In the genomic region with DNA sequence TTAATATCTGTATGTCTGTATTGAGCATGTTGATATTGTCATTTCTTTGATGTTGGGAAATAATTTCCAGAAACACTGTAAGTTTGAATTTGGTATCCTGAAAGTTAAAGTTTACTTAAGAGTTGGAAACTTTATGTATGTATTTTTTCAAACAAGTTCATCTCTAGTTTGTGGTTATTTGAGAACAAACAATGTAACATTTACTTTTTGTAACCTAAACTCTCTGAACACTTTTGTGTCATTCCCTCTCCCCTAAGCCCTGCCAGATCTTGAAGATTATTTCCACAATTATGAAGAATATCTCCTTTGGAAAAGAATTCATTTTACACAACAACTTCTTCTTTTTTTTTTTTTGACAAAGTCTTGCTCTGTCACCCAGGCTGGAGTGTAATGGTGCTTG, we compare ENCODE assay signal across 38 cellular contexts. TPM values are rescaled to one million over a fixed set of nuclear protein-coding genes. Genes with fewer than 3 reads are reported as not detected.
"Had no signal": no experiment of that assay in that cellular context is flagged by ENCODE, and none has a peak within 500 bp of the region (broad histone marks: within the 10 kb centered on the region; RNA-seq: fewer than 3 reads in every experiment).

No MANE protein-coding gene starts in this region.

- H3K4me3 ChIP-seq: adrenal gland, ascending aorta, body of pancreas, breast epithelium, cardiac muscle cell had no signal

- H3K27me3 ChIP-seq: adrenal gland, ascending aorta, body of pancreas, brain microvascular endothelial cell, breast epithelium had no signal

- H3K27ac ChIP-seq: adrenal gland, ascending aorta, body of pancreas, brain microvascular endothelial cell, breast epithelium, cardiac muscle cell had no signal

- H3K9me3 ChIP-seq: adrenal gland, ascending aorta, body of pancreas, breast epithelium had no signal

- FAIRE-seq: astrocyte, bronchial epithelial cell had no signal

- DNase-seq: activated effector memory CD4-positive, alpha-beta T cell treated with anti-CD3 and anti-CD28 coated beads, Interleukin-2, amount 50 U/mL, for 16 hours; activated effector memory CD4-positive, alpha-beta T cell treated with Interleukin-2 at 50 U/mL for 16 hours; activated gamma-delta T cell; activated gamma-delta T cell treated with Interleukin-2 at 50 U/mL for 16 hours; activated naive CD4-positive, alpha-beta T cell; activated naive CD4-positive, alpha-beta T cell treated with anti-CD3 and anti-CD28 coated beads for 36 hours; activated naive CD4-positive, alpha-beta T cell treated with anti-CD3 and anti-CD28 coated beads, Interleukin-2, amount 10 ng/mL, durations not matched to agents 7 days and 5 days; activated naive CD4-positive, alpha-beta T cell treated with anti-CD3 and anti-CD28 coated beads, Interleukin-2, amount 50 U/mL, for 16 hours; activated naive CD4-positive, alpha-beta T cell treated with Interleukin-2 at 50 U/mL for 16 hours; activated naive CD8-positive, alpha-beta T cell treated with anti-CD3 and anti-CD28 coated beads for 36 hours; activated naive CD8-positive, alpha-beta T cell treated with anti-CD3 and anti-CD28 coated beads, Interleukin-2, amount 10 ng/mL, durations not matched to agents 7 days and 5 days; activated naive CD8-positive, alpha-beta T cell treated with anti-CD3 and anti-CD28 coated beads, Interleukin-2, amount 50 U/mL, for 24 hours; activated T-cell treated with anti-CD3 and anti-CD28 coated beads, Interleukin-2, amount 50 U/mL, for 1 hour; activated T-cell treated with anti-CD3 and anti-CD28 coated beads, Interleukin-2, amount 50 U/mL, for 24 hours; activated T-cell treated with anti-CD3 and anti-CD28 coated beads, Interleukin-2, amount 50 U/mL, for 4 hours; activated T-cell treated with anti-CD3 and anti-CD28 coated beads, Interleukin-2, amount 50 U/mL, for 48 hours; activated T-cell treated with anti-CD3 and anti-CD28 coated beads, Interleukin-2, amount 50 U/mL, for 72 hours; adrenal gland; amniotic stem cell; amygdala; anterior cingulate cortex; aorta; body of pancreas; brain microvascular endothelial cell; caudate nucleus; central memory CD4-positive, alpha-beta T cell; cerebellar nuclear complex had no signal

- H3K36me3 ChIP-seq: adrenal gland, ascending aorta, brain microvascular endothelial cell, breast epithelium, cardiac muscle cell had no signal

- H3K4me1 ChIP-seq: adrenal gland, ascending aorta, body of pancreas, breast epithelium had no signal

- ATAC-seq: activated naive CD4-positive, alpha-beta T cell treated with anti-CD3 and anti-CD28 coated beads, Interleukin-2, amount 50 U/mL, for 72 hours; activated naive CD8-positive, alpha-beta T cell treated with anti-CD3 and anti-CD28 coated beads, Interleukin-2, amount 50 U/mL, for 24 hours; activated T-cell treated with anti-CD3 and anti-CD28 coated beads, Interleukin-2, amount 50 U/mL, for 4 hours; activated T-cell treated with anti-CD3 and anti-CD28 coated beads, Interleukin-2, amount 50 U/mL, for 72 hours; activated T-helper 17 cell treated with anti-CD3 and anti-CD28 coated beads, Interleukin-2, amount 50 U/mL, for 72 hours; body of pancreas had no signal

RNA-seq across cellular contexts. Expression of a gene that starts 24.9 kb away (rescaled TPM):
- total RNA-seq: activated naive CD4-positive, alpha-beta T cell treated with anti-CD3 and anti-CD28 coated beads for 36 hours; activated naive CD4-positive, alpha-beta T cell treated with anti-CD3 and anti-CD28 coated beads, Interleukin-2, amount 50 U/mL, for 72 hours; activated naive CD8-positive, alpha-beta T cell treated with anti-CD3 and anti-CD28 coated beads for 36 hours; activated T-cell treated with anti-CD3 and anti-CD28 coated beads, Interleukin-2, amount 50 U/mL, for 4 hours; activated T-cell treated with anti-CD3 and anti-CD28 coated beads, Interleukin-2, amount 50 U/mL, for 72 hours; activated T-helper 1 cell treated with anti-CD3 and anti-CD28 coated beads, Interleukin-12 subunit alpha, Interleukin-12 subunit beta, Interleukin-2, Interleukin-4 antibody, amounts not matched to agents 30 ng/mL and 10 ng/mL and 1 ng/mL, durations not matched to agents 14 hours and 24 hours and 36 hours; activated T-helper 2 cell treated with anti-CD3 and anti-CD28 coated beads, Interferon-gamma antibody, Interleukin-2, Interleukin-4, amounts not matched to agents 10 μg/mL and 5 μg/mL and 100 μg/mL, durations not matched to agents 14 hours and 24 hours and 36 hours; adrenal gland; ascending aorta; astrocyte; bronchial epithelial cell; cardiac muscle cell; cardiac septum had no signal
- polyA plus RNA-seq: adipose tissue, adrenal gland, aorta, cardiac muscle cell had no signal
